In genomic region chr2:172375247-172375646, GRCh38 we compare ENCODE assay signal across 16 cellular contexts. TPM values are rescaled to one million over a fixed set of nuclear protein-coding genes. Genes with fewer than 3 reads are reported as not detected.
DNase-seq lines count a peak whose midpoint lies in the region; ATAC-seq and TF ChIP-seq lines count a peak whose summit lies in the region.
"Had no signal": no experiment of that assay in that cellular context is flagged by ENCODE, and none has a peak within 500 bp of the region (broad histone marks: within the 10 kb centered on the region; RNA-seq: fewer than 3 reads in every experiment).

No MANE protein-coding gene starts in this region.

- peaks cover 25 to 69% of the 10 kb centered on the region in 2 donors for H3K27me3 Mint-ChIP-seq in effector memory CD8-positive, alpha-beta T cell

- peak overlapping the region; percentile 83 to 91 (median 86) for H3K27ac ChIP-seq in body of pancreas
- H3K27ac ChIP-seq in left lung, result no peak overlapping the region
- peak overlapping the region; percentile 59 to 80 (median 77) for H3K27ac ChIP-seq in stomach
- H3K27ac ChIP-seq: 22Rv1, testis had no signal

- no peaks in the 10 kb centered on the region for H3K36me3 Mint-ChIP-seq in effector memory CD8-positive, alpha-beta T cell (ENCODE audit: insufficient read depth)

- peaks cover 46% of the 10 kb centered on the region for H3K4me1 ChIP-seq in body of pancreas
- H3K4me1 ChIP-seq in left lung, result peaks cover 3 to 24% of the 10 kb centered on the region in 2 donors
- peaks cover 13 to 33% (median 25%) of the 10 kb centered on the region in 4 donors for H3K4me1 ChIP-seq in stomach
- H3K4me1 ChIP-seq: testis had no signal

- 18 to 21% methylated on average over 2 of the region's 2 CpGs for WGBS in body of pancreas, 2 donors
- 12 to 33% (median 24%) methylated on average over 2 of the region's 2 CpGs for WGBS in stomach, 5 donors

- H3K4me3 ChIP-seq in body of pancreas (no peak overlapping the region), left lung (no peak overlapping the region), stomach (no peak overlapping the region)
- H3K4me3 ChIP-seq: testis had no signal

- TF ChIP-seq EP300 in stomach (IDR thresholded peaks at IDR 0.05), result no peak

- H3K27me3 ChIP-seq in body of pancreas, result no peaks in the 10 kb centered on the region
- H3K27me3 ChIP-seq in left lung, result no peaks in the 10 kb centered on the region
- H3K27me3 ChIP-seq in stomach, result no peaks in the 10 kb centered on the region
- H3K27me3 ChIP-seq: testis had no signal

- H3K36me3 ChIP-seq in body of pancreas (replicated peaks in 1 of 2; ENCODE audit: insufficient read depth in 1 of 2, low read depth in 2 of 2), result no peaks in the 10 kb centered on the region
- no peaks in the 10 kb centered on the region for H3K36me3 ChIP-seq in left lung
- H3K36me3 ChIP-seq in stomach, result no peaks in the 10 kb centered on the region

- ATAC-seq in body of pancreas (peak; percentile 47), left lung (peak; percentile 52), GM21576 (IDR thresholded peaks at IDR 0.05; ENCODE audit: unreplicated experiment) (no peak)
- no peak for ATAC-seq in effector memory CD8-positive, alpha-beta T cell (replicated peaks)

- TF ChIP-seq CTCF in body of pancreas (IDR thresholded peaks at IDR 0.05), result no peak
- no peak for TF ChIP-seq CTCF in left lung (IDR thresholded peaks at IDR 0.05)
- no peak for TF ChIP-seq CTCF in stomach (IDR thresholded peaks at IDR 0.05)

- peaks cover 2 to 5% of the 10 kb centered on the region in 2 donors for H3K9me3 Mint-ChIP-seq in effector memory CD8-positive, alpha-beta T cell

- DNase-seq in DMS53 (lab: John Stamatoyannopoulos, UW) (peak; percentile 25), DMS53 treated with DMSO at 0.1 percent for 48 hours (lab: John Stamatoyannopoulos, UW; ENCODE audit: unreplicated experiment) (no peak), body of pancreas (peak in 1 of 4 donors; percentile 49), left lung (no peak), stomach (no peak), posterior cingulate gyrus (no peak)
- DNase-seq in effector memory CD8-positive, alpha-beta T cell, result no peak
- DNase-seq: activated CD4-positive, alpha-beta T cell treated with anti-CD3 and anti-CD28 coated beads, Interleukin-2, amount 50 U/mL, for 1 hour; activated gamma-delta T cell; effector CD4-positive, alpha-beta T cell; HFFc6; NCI-H226; stimulated activated CD8-positive, alpha-beta memory T cell treated with anti-CD3 and anti-CD28 coated beads, Interleukin-4, amount 100 ng/mL, for 48 hours; testis had no signal

- TF ChIP-seq POLR2A in body of pancreas (IDR thresholded peaks at IDR 0.05) (no peak), stomach (IDR thresholded peaks at IDR 0.05) (no peak)

- peaks cover 0 to 2% of the 10 kb centered on the region in 2 donors for H3K4me1 Mint-ChIP-seq in effector memory CD8-positive, alpha-beta T cell (ENCODE audit: low read depth in 2 of 2)

- H3K9me3 ChIP-seq in body of pancreas, result no peaks in the 10 kb centered on the region
- H3K9me3 ChIP-seq in left lung, result peaks cover 0 to 2% of the 10 kb centered on the region in 2 donors
- H3K9me3 ChIP-seq in stomach, result no peaks in the 10 kb centered on the region
- H3K9me3 ChIP-seq: testis had no signal

- H3K4me3 Mint-ChIP-seq in effector memory CD8-positive, alpha-beta T cell, result no peak overlapping the region
- H3K4me3 Mint-ChIP-seq: HFFc6 had no signal

- intact Hi-C loops in body of pancreas (cut with DNase I) (no loop called here), left lung (cut with DNase I) (no loop called here), stomach (cut with DNase I; ENCODE audit: low total_unique reads) (no loop called here), posterior cingulate gyrus (cut with DNase I) (no loop called here)

- H3K27ac Mint-ChIP-seq in effector memory CD8-positive, alpha-beta T cell, result no peak overlapping the region
- H3K27ac Mint-ChIP-seq: HFFc6 had no signal

RNA-seq across cellular contexts. Expression of gene ITGA6, which starts 52.1 kb away (rescaled TPM):
- 100 to 1,000 TPM in 1 of 2 donors, 10 to 100 TPM in 1; 90.0 to 210 TPM for total RNA-seq in body of pancreas
- 10 to 100 TPM; 43.1 to 67.5 TPM for total RNA-seq in left lung
- 100 to 1,000 TPM in 3 of 5 donors, 10 to 100 TPM in 2; 20.4 to 391 (median 212) TPM for total RNA-seq in stomach
- 10 to 100 TPM; 10.7 to 19.5 (median 18.4) TPM for polyA plus RNA-seq in stomach

Comparison
In these comparisons a context has a peak if more than half of its experiments do, and no peak if none do; other contexts are left out.
1. ATAC-seq: peak in body of pancreas (single experiment) and left lung (single experiment); none in GM21576 (single experiment) and effector memory CD8-positive, alpha-beta T cell (single experiment).
2. H3K27ac ChIP-seq: peak in body of pancreas (4 of 4) and stomach (5 of 5); none in left lung (0 of 2).